ENCODE assay signal across 26 cellular contexts in genomic region chr6:109834131-109834530, GRCh38.
DNase-seq lines count a peak whose midpoint lies in the region; ATAC-seq, FAIRE-seq and TF ChIP-seq lines count a peak whose summit lies in the region.
"Had no signal": no experiment of that assay in that cellular context is flagged by ENCODE, and none has a peak within 500 bp of the region (broad histone marks: within the 10 kb centered on the region; RNA-seq: fewer than 3 reads in every experiment).

No MANE protein-coding gene starts in this region.

- peak; percentile 75 for FAIRE-seq in islet of Langerhans (lab: Jason Lieb, UNC)
- FAIRE-seq: A204.1, frontal cortex, GM12891, RCC 7860 had no signal

- ATAC-seq in CD4-positive, alpha-beta T cell (ENCODE audit: poor library complexity), result no peak
- no peak for ATAC-seq in natural killer cell
- ATAC-seq: upper lobe of right lung had no signal

- POLR2A ChIA-PET in CD4-positive, alpha-beta T cell (lab: Charles Lee), result no interaction called here

- CTCF ChIA-PET in CD4-positive, alpha-beta T cell (lab: Charles Lee), result interaction anchor here (0.6 kb wide), 1 partner anchor 545 kb away, joined by 3 read pairs; no protein-coding TSS in a partner anchor

- H3K4me3 Mint-ChIP-seq in CD4-positive, alpha-beta T cell, result no peak overlapping the region
- H3K4me3 Mint-ChIP-seq in nephron progenitor cell (no peak overlapping the region), natural killer cell (no peak overlapping the region)
- H3K4me3 Mint-ChIP-seq: activated CD4-positive, alpha-beta T cell treated with anti-CD3 and anti-CD28 coated beads, Interleukin-2, amount 10 ng/mL, durations not matched to agents 24 days and 14 days; naive B cell; T-helper 2 cell treated with Interferon-gamma antibody and Interleukin-4, amounts not matched to agents 5 μg/mL and 100 μg/mL, for 36 hours had no signal

- peaks cover 26% of the 10 kb centered on the region for H3K36me3 Mint-ChIP-seq in CD4-positive, alpha-beta T cell (ENCODE audit: low read depth)
- H3K36me3 Mint-ChIP-seq in nephron progenitor cell (ENCODE audit: low read depth), result peaks cover 30% of the 10 kb centered on the region
- H3K36me3 Mint-ChIP-seq in natural killer cell, result peaks cover 20% of the 10 kb centered on the region

- peak; percentile 52 for DNase-seq in NCI-H2171 treated with DMSO at 0.1 percent for 48 hours (lab: John Stamatoyannopoulos, UW)
- DNase-seq in NCI-H2171 (lab: John Stamatoyannopoulos, UW), result no peak
- DNase-seq in NCI-H1092 (lab: John Stamatoyannopoulos, UW), result peak; percentile 67
- no peak for DNase-seq in CD4-positive, alpha-beta T cell
- DNase-seq in nephron progenitor cell, result no peak
- no peak for DNase-seq in natural killer cell
- DNase-seq: activated CD4-positive, alpha-beta T cell treated with anti-CD3 and anti-CD28 coated beads, Interleukin-2, amount 10 ng/mL, durations not matched to agents 24 days and 14 days; activated naive CD4-positive, alpha-beta T cell; activated T-cell treated with anti-CD3 and anti-CD28 coated beads, Interleukin-2, amount 50 U/mL, for 48 hours; adrenal gland; BE2C; effector CD4-positive, alpha-beta T cell; left ventricle myocardium inferior; naive B cell; NCI-H146; NCI-H510A treated with DMSO at 0.1 percent for 48 hours; substantia nigra; upper lobe of right lung; WERI-Rb-1 had no signal

- H3K27me3 Mint-ChIP-seq in CD4-positive, alpha-beta T cell, result no peaks in the 10 kb centered on the region
- H3K27me3 Mint-ChIP-seq in nephron progenitor cell (ENCODE audit: low read depth, poor library complexity) (peaks cover 4% of the 10 kb centered on the region), natural killer cell (ENCODE audit: low read depth in 2 of 2) (no peaks in the 10 kb centered on the region)
- H3K27me3 Mint-ChIP-seq: activated CD4-positive, alpha-beta T cell treated with anti-CD3 and anti-CD28 coated beads, Interleukin-2, amount 10 ng/mL, durations not matched to agents 24 days and 14 days; naive B cell had no signal

- no peaks in the 10 kb centered on the region for H3K4me1 Mint-ChIP-seq in CD4-positive, alpha-beta T cell (ENCODE audit: low read depth)
- H3K4me1 Mint-ChIP-seq in nephron progenitor cell, result no peaks in the 10 kb centered on the region
- no peaks in the 10 kb centered on the region for H3K4me1 Mint-ChIP-seq in natural killer cell
- H3K4me1 Mint-ChIP-seq: activated CD4-positive, alpha-beta T cell treated with anti-CD3 and anti-CD28 coated beads, Interleukin-2, amount 10 ng/mL, durations not matched to agents 24 days and 14 days had no signal

- peak overlapping the region; percentile 40 for H3K27ac ChIP-seq in VCaP
- H3K27ac ChIP-seq in CD4-positive, alpha-beta T cell (ENCODE audit: low read depth, low read length), result no peak overlapping the region
- H3K27ac ChIP-seq: adrenal gland, left ventricle myocardium inferior, upper lobe of right lung, WERI-Rb-1 had no signal

- no peaks in the 10 kb centered on the region for H3K27me3 ChIP-seq in CD4-positive, alpha-beta T cell (ENCODE audit: control insufficient read depth, insufficient read depth, low read length)
- H3K27me3 ChIP-seq: adrenal gland, BE2C, upper lobe of right lung had no signal

- H3K9me3 ChIP-seq in CD4-positive, alpha-beta T cell (ENCODE audit: control insufficient read depth, low read length), result no peaks in the 10 kb centered on the region
- H3K9me3 ChIP-seq: adrenal gland, BE2C, upper lobe of right lung had no signal

- H3K9me3 Mint-ChIP-seq in CD4-positive, alpha-beta T cell, result peaks cover 3% of the 10 kb centered on the region
- H3K9me3 Mint-ChIP-seq in nephron progenitor cell, result peaks cover 34% of the 10 kb centered on the region
- H3K9me3 Mint-ChIP-seq in natural killer cell, result peaks cover 0 to 6% of the 10 kb centered on the region in 2 donors

- intact Hi-C loops in CD4-positive, alpha-beta T cell (cut with DNase I, micrococcal nuclease), result no loop called here
- intact Hi-C loops in natural killer cell (cut with micrococcal nuclease), result no loop called here

- no peak overlapping the region for H3K27ac Mint-ChIP-seq in CD4-positive, alpha-beta T cell
- H3K27ac Mint-ChIP-seq in nephron progenitor cell (no peak overlapping the region), natural killer cell (no peak overlapping the region)
- H3K27ac Mint-ChIP-seq: activated CD4-positive, alpha-beta T cell treated with anti-CD3 and anti-CD28 coated beads, Interleukin-2, amount 10 ng/mL, durations not matched to agents 24 days and 14 days; T-helper 2 cell treated with Interferon-gamma antibody and Interleukin-4, amounts not matched to agents 5 μg/mL and 100 μg/mL, for 36 hours had no signal

- TF ChIP-seq CTCF in VCaP (conservative IDR thresholded peaks at IDR 0.05) (no peak), nephron progenitor cell (IDR thresholded peaks at IDR 0.05) (no peak), natural killer cell (IDR thresholded peaks at IDR 0.05) (no peak)
- TF ChIP-seq CTCF in CD4-positive, alpha-beta T cell (IDR thresholded peaks at IDR 0.05), result no peak

Comparison
In these comparisons a context has a peak if more than half of its experiments do, and no peak if none do; other contexts are left out.
1. DNase-seq: peak in NCI-H2171 treated with DMSO at 0.1 percent for 48 hours (single experiment) and NCI-H1092 (single experiment); none in NCI-H2171 (single experiment), CD4-positive, alpha-beta T cell (0 of 10), nephron progenitor cell (single experiment) and natural killer cell (single experiment).